ENCODE assay signal across 8 cellular contexts in genomic region chr20:18224968-18225568, GRCh38.
DNase-seq lines count a peak whose midpoint lies in the region; ATAC-seq and TF ChIP-seq lines count a peak whose summit lies in the region.

No MANE protein-coding gene starts in this region.

- WGBS in esophagus, 2 donors = 13 to 14% methylated on average over 9 of the region's 9 CpGs

- peak overlapping the region; percentile 14 for H3K4me3 Mint-ChIP-seq in neural crest cell

- no peak overlapping the region for H3K4me3 ChIP-seq in AG10803 (ENCODE audit: low read length)
- no peak overlapping the region for H3K4me3 ChIP-seq in esophagus (ENCODE audit: low read depth in 1 of 2, low read length in 2 of 2)

- no peaks in the 10 kb centered on the region for H3K36me3 Mint-ChIP-seq in neural crest cell (ENCODE audit: low read depth)

- H3K36me3 ChIP-seq in esophagus (ENCODE audit: control insufficient read depth in 2 of 2, insufficient read depth in 2 of 2, low read length in 1 of 2) = no peaks in the 10 kb centered on the region

- TF ChIP-seq CTCF in AG10803 (conservative IDR thresholded peaks at IDR 0.05; ENCODE audit: low read length) = no peak
- TF ChIP-seq CTCF in neural crest cell (conservative IDR thresholded peaks at IDR 0.05) = no peak

- peak overlapping the region; percentile 68 for H3K27ac Mint-ChIP-seq in neural crest cell (ENCODE audit: unreplicated experiment)

- H3K27ac ChIP-seq in esophagus (ENCODE audit: low read depth in 2 of 2, low read length in 1 of 2) = peak overlapping the region; percentile 8

- DNase-seq in AG10803 (ENCODE audit: low read depth) (peak; percentile 48), NCI-H524 (lab: John Stamatoyannopoulos, UW) (peak; percentile 33 to 62), neural crest cell (ENCODE audit: low read depth, low spot score) (peak; percentile 45), KBM-7 (no peak)

- no peaks in the 10 kb centered on the region for H3K27me3 ChIP-seq in esophagus (ENCODE audit: control insufficient read depth in 1 of 2, insufficient read depth in 2 of 2, low read length in 2 of 2)

- peaks cover 63% of the 10 kb centered on the region for H3K27me3 Mint-ChIP-seq in neural crest cell (ENCODE audit: low read depth)

- ATAC-seq in GM21619 (IDR thresholded peaks at IDR 0.05; ENCODE audit: unreplicated experiment) (no peak), GM19467 (IDR thresholded peaks at IDR 0.05; ENCODE audit: unreplicated experiment) (no peak), HG02981 (IDR thresholded peaks at IDR 0.05; ENCODE audit: unreplicated experiment) (no peak)

- H3K9me3 ChIP-seq in esophagus (ENCODE audit: control insufficient read depth in 2 of 2, insufficient read depth in 1 of 2, low read depth in 1 of 2, low read length in 1 of 2) = no peaks in the 10 kb centered on the region

- H3K9me3 Mint-ChIP-seq in neural crest cell = no peaks in the 10 kb centered on the region

- in situ Hi-C loops in KBM-7 (cut with MboI; ENCODE audit: low pct_unique_long_range_greater_than_20kb, low sequenced_read_pairs) = no loop called here

- H3K4me1 ChIP-seq in esophagus (ENCODE audit: control insufficient read depth in 2 of 2, insufficient read depth in 2 of 2, low read length in 1 of 2) = peaks cover 3 to 4% of the 10 kb centered on the region in 2 donors

- peaks cover 27% of the 10 kb centered on the region for H3K4me1 Mint-ChIP-seq in neural crest cell
